Comparison of ENCODE assay signal across 1 cellular context in genomic region chr10:113326160-113327111, GRCh38.
TF ChIP-seq lines count a peak whose summit lies in the region.

No MANE protein-coding gene starts in this region.

TF ChIP-seq in GM23338, 12 proteins besides CTCF, POLR2A, EP300 and RAD21:
- TF ChIP-seq ZNF462 (CRISPR knock-in tag; IDR thresholded peaks at IDR 0.05) (0 out of 2 replicates have a peak, but pooled peaks have one; percentile 47), EZH2 (IDR thresholded peaks at IDR 0.05; ENCODE audit: low read depth, unreplicated experiment) (no peak)
TF ChIP-seq in GM23338: peak in this region for 1.
